22 cellular contexts compared by ENCODE assay signal in genomic region chr16:31328322-31329052, GRCh38. TPM values are rescaled to one million over a fixed set of nuclear protein-coding genes. Genes with fewer than 3 reads are reported as not detected.
DNase-seq lines count a peak whose midpoint lies in the region; ATAC-seq, FAIRE-seq and TF ChIP-seq lines count a peak whose summit lies in the region.
"Had no signal": no experiment of that assay in that cellular context is flagged by ENCODE, and none has a peak within 500 bp of the region (broad histone marks: within the 10 kb centered on the region; RNA-seq: fewer than 3 reads in every experiment).

No MANE protein-coding gene starts in this region.

- intact Hi-C loops in tibial artery (cut with DNase I; ENCODE audit: low total_unique reads): no loop called here

- no peak overlapping the region for H3K4me3 ChIP-seq in HEK293 (ENCODE audit: low read depth, low read length)
- no peak overlapping the region for H3K4me3 ChIP-seq in bronchial epithelial cell (ENCODE audit: low read depth, low read length)
- H3K4me3 ChIP-seq in tibial artery: no peak overlapping the region
- H3K4me3 ChIP-seq: MG63, Peyer's patch, SJSA1 had no signal

- H3K36me3 Mint-ChIP-seq in T-helper 1 cell treated with Interleukin-12 subunit alpha and Interleukin-12 subunit beta and Interleukin-4 antibody, amounts not matched to agents 30 μg/mL and 1 μg/mL, for 36 hours (ENCODE audit: low read depth): peaks cover 47% of the 10 kb centered on the region
- no peaks in the 10 kb centered on the region for H3K36me3 Mint-ChIP-seq in progenitor cell of endocrine pancreas (ENCODE audit: insufficient read depth)

- CTCF ChIA-PET in HEK293 (lab: Yijun Ruan, JAX): no interaction called here

- peaks cover 5% of the 10 kb centered on the region for H3K27me3 Mint-ChIP-seq in T-helper 1 cell treated with Interleukin-12 subunit alpha and Interleukin-12 subunit beta and Interleukin-4 antibody, amounts not matched to agents 30 μg/mL and 1 μg/mL, for 36 hours (ENCODE audit: low read depth)
- H3K27me3 Mint-ChIP-seq in progenitor cell of endocrine pancreas: peaks cover 54% of the 10 kb centered on the region

- POLR2A ChIA-PET in HEK293 (lab: Yijun Ruan, JAX): no interaction called here

- TF ChIP-seq CTCF in HEK293 (tag by site-specific recombination; IDR thresholded peaks at IDR 0.05): no peak
- no peak for TF ChIP-seq CTCF in bronchial epithelial cell (IDR thresholded peaks at IDR 0.05; ENCODE audit: insufficient read depth, low read length, severe bottlenecking)
- TF ChIP-seq CTCF in progenitor cell of endocrine pancreas (IDR thresholded peaks at IDR 0.05; ENCODE audit: unreplicated experiment): no peak
- no peak for TF ChIP-seq CTCF in tibial artery (IDR thresholded peaks at IDR 0.05)

- ATAC-seq in GM21528 (IDR thresholded peaks at IDR 0.05; ENCODE audit: low FRiP score, unreplicated experiment) (no peak), HG03432 (IDR thresholded peaks at IDR 0.05; ENCODE audit: unreplicated experiment) (no peak)
- ATAC-seq: CD8-positive, alpha-beta T cell had no signal

- peaks cover 17% of the 10 kb centered on the region for H3K4me1 Mint-ChIP-seq in T-helper 1 cell treated with Interleukin-12 subunit alpha and Interleukin-12 subunit beta and Interleukin-4 antibody, amounts not matched to agents 30 μg/mL and 1 μg/mL, for 36 hours (ENCODE audit: low read depth)
- H3K4me1 Mint-ChIP-seq in progenitor cell of endocrine pancreas (ENCODE audit: low read depth): peaks cover 1% of the 10 kb centered on the region

- peak; percentile 92 for FAIRE-seq in bronchial epithelial cell (lab: Jason Lieb, UNC)

- H3K4me3 Mint-ChIP-seq in T-helper 1 cell treated with Interleukin-12 subunit alpha and Interleukin-12 subunit beta and Interleukin-4 antibody, amounts not matched to agents 30 μg/mL and 1 μg/mL, for 36 hours: peak overlapping the region; percentile 1
- H3K4me3 Mint-ChIP-seq in progenitor cell of endocrine pancreas (ENCODE audit: low read depth): no peak overlapping the region
- H3K4me3 Mint-ChIP-seq: CD8-positive, alpha-beta T cell; HFFc6 had no signal

- H3K4me1 ChIP-seq in HEK293 (ENCODE audit: control insufficient read depth, insufficient read depth, low read length) (no peaks in the 10 kb centered on the region), tibial artery (peaks cover 0 to 11% (median 3%) of the 10 kb centered on the region in 4 donors)
- H3K4me1 ChIP-seq: Peyer's patch, SJSA1 had no signal

- H3K9me3 Mint-ChIP-seq in T-helper 1 cell treated with Interleukin-12 subunit alpha and Interleukin-12 subunit beta and Interleukin-4 antibody, amounts not matched to agents 30 μg/mL and 1 μg/mL, for 36 hours: no peaks in the 10 kb centered on the region
- H3K9me3 Mint-ChIP-seq in progenitor cell of endocrine pancreas (ENCODE audit: low read depth): no peaks in the 10 kb centered on the region
- H3K9me3 Mint-ChIP-seq: CD8-positive, alpha-beta T cell; HFFc6 had no signal

- H3K36me3 ChIP-seq in HEK293 (ENCODE audit: control insufficient read depth in 2 of 2, insufficient read depth in 1 of 2, low read length in 2 of 2): no peaks in the 10 kb centered on the region
- no peaks in the 10 kb centered on the region for H3K36me3 ChIP-seq in bronchial epithelial cell (ENCODE audit: control insufficient read depth, insufficient read depth, low read length)
- H3K36me3 ChIP-seq in tibial artery: no peaks in the 10 kb centered on the region
- H3K36me3 ChIP-seq: MG63, Peyer's patch, SJSA1 had no signal

- H3K27ac ChIP-seq in HEK293 (ENCODE audit: extremely low read depth, low read depth, low read length): no peak overlapping the region
- H3K27ac ChIP-seq in tibial artery: no peak overlapping the region
- H3K27ac ChIP-seq: 22Rv1, Peyer's patch, SJSA1 had no signal

- H3K27me3 ChIP-seq in bronchial epithelial cell (ENCODE audit: control insufficient read depth, insufficient read depth, low read length) (peaks cover 10% of the 10 kb centered on the region), tibial artery (peaks cover 0 to 43% of the 10 kb centered on the region in 2 donors)

- DNase-seq in T-helper 1 cell (no peak), bronchial epithelial cell (ENCODE audit: low read depth) (no peak), progenitor cell of endocrine pancreas (ENCODE audit: low spot score, unreplicated experiment) (no peak), tibial artery (no peak)
- DNase-seq: ACHN; C1 segment of cervical spinal cord; CD8-positive, alpha-beta T cell; HFFc6; Kasumi-1; MG63; NCI-H1417 treated with DMSO at 0.1 percent for 48 hours; NCI-H187; NCI-H446; NCI-H526; Peyer's patch had no signal

- H3K9me3 ChIP-seq in HEK293 (ENCODE audit: control insufficient read depth, insufficient read depth, low read depth, low read length) (no peaks in the 10 kb centered on the region), tibial artery (peaks cover 0 to 8% (median 0%) of the 10 kb centered on the region in 3 donors)
- H3K9me3 ChIP-seq: SJSA1 had no signal

- no peak overlapping the region for H3K27ac Mint-ChIP-seq in T-helper 1 cell treated with Interleukin-12 subunit alpha and Interleukin-12 subunit beta and Interleukin-4 antibody, amounts not matched to agents 30 μg/mL and 1 μg/mL, for 36 hours
- peak overlapping the region; percentile 2 for H3K27ac Mint-ChIP-seq in progenitor cell of endocrine pancreas
- H3K27ac Mint-ChIP-seq: CD8-positive, alpha-beta T cell; HFFc6 had no signal

TF ChIP-seq in HEK293, 187 proteins besides CTCF, POLR2A, EP300 and RAD21 (continues in another document):
- TF ChIP-seq ZNF704 (tag by site-specific recombination; IDR thresholded peaks at IDR 0.05): no peak
- TF ChIP-seq ZNF488 (tag by site-specific recombination; IDR thresholded peaks at IDR 0.05): 0 out of 2 replicates have a peak, but pooled peaks have one; percentile 3
- peak; percentile 39; the same call in 1 of the 2 replicates for TF ChIP-seq ZNF521 (tag by site-specific recombination; IDR thresholded peaks at IDR 0.05)
- 0 out of 2 replicates have a peak, but pooled peaks have one; percentile 54 for TF ChIP-seq ZNF148 (tag by site-specific recombination; IDR thresholded peaks at IDR 0.05; ENCODE audit: borderline replicate concordance)
- no peak for TF ChIP-seq ZNF843 (tag by site-specific recombination; IDR thresholded peaks at IDR 0.05)
- TF ChIP-seq ZNF311 (tag by site-specific recombination; IDR thresholded peaks at IDR 0.05; ENCODE audit: borderline replicate concordance): 0 out of 2 replicates have a peak, but pooled peaks have one; percentile 29
- TF ChIP-seq ZNF292 (tag by site-specific recombination; IDR thresholded peaks at IDR 0.05; ENCODE audit: borderline replicate concordance, low read depth): no peak
- TF ChIP-seq ZNF169 (tag by site-specific recombination; IDR thresholded peaks at IDR 0.05): no peak
- TF ChIP-seq ZNF18 (tag by site-specific recombination; IDR thresholded peaks at IDR 0.05): 0 out of 2 replicates have a peak, but pooled peaks have one; percentile 29
- TF ChIP-seq ZNF621 (tag by site-specific recombination; IDR thresholded peaks at IDR 0.05): peak; percentile 80; the same call in 1 of the 2 replicates

RNA-seq across cellular contexts. Expression of gene ITGAX, which starts 26.5 kb away (rescaled TPM):
- under 0.01 TPM in 1 of 2 replicates, not detected in the other for total RNA-seq in bronchial epithelial cell
- total RNA-seq in progenitor cell of endocrine pancreas: not detected in 2 replicates
- total RNA-seq: HFFc6, OCI-LY7, SJSA1 had no signal
